Comparison of ENCODE assay signal across 30 cellular contexts in genomic region chr4:11451720-11452119, GRCh38. TPM values are rescaled to one million over a fixed set of nuclear protein-coding genes. Genes with fewer than 3 reads are reported as not detected.
"Had no signal": no experiment of that assay in that cellular context is flagged by ENCODE, and none has a peak within 500 bp of the region (broad histone marks: within the 10 kb centered on the region; RNA-seq: fewer than 3 reads in every experiment).

No MANE protein-coding gene starts in this region.

- H3K27me3 ChIP-seq: esophagus squamous epithelium, neutrophil, right atrium auricular region, sigmoid colon, testis, tibial artery had no signal

- H3K27ac Mint-ChIP-seq: effector memory CD8-positive, alpha-beta T cell; immature natural killer cell; mesothelial cell of epicardium; natural killer cell treated with Interleukin-12 subunit alpha and Interleukin-12 subunit beta and Interleukin-15 and Interleukin-18, amount 100 ng/mL, for 72 hours; progenitor cell of endocrine pancreas; stimulated activated effector memory CD8-positive, alpha-beta T cell treated with anti-CD3 and anti-CD28 coated beads, Interleukin-12 subunit alpha, Interleukin-12 subunit beta, amount 100 ng/mL, for 72 hours; type B pancreatic cell had no signal

- H3K27ac ChIP-seq: esophagus squamous epithelium, neutrophil, parathyroid adenoma, right atrium auricular region, sigmoid colon, testis, tibial artery had no signal

- H3K4me1 Mint-ChIP-seq: immature natural killer cell; mesothelial cell of epicardium; stimulated activated effector memory CD8-positive, alpha-beta T cell treated with anti-CD3 and anti-CD28 coated beads, Interleukin-12 subunit alpha, Interleukin-12 subunit beta, amount 100 ng/mL, for 72 hours had no signal

- ATAC-seq: effector memory CD8-positive, alpha-beta T cell; left lobe of liver; mucosa of descending colon; natural killer cell treated with Interleukin-12 subunit alpha and Interleukin-12 subunit beta and Interleukin-15 and Interleukin-18, amount 100 ng/mL, for 72 hours; stimulated activated effector memory CD8-positive, alpha-beta T cell treated with anti-CD3 and anti-CD28 coated beads, Interleukin-12 subunit alpha, Interleukin-12 subunit beta, amount 100 ng/mL, for 72 hours; stimulated activated naive CD8-positive, alpha-beta T cell treated with anti-CD3 and anti-CD28 coated beads, Interleukin-15, Interleukin-2, amounts not matched to agents 100 U/mL and 50 U/mL, for 24 hours had no signal

- DNase-seq: cerebellar nuclear complex; cortex of kidney; effector memory CD8-positive, alpha-beta T cell; esophagus squamous epithelium; hypothalamus; immature natural killer cell; islet precursor cell; mesenchymal stem cell; mucosa of descending colon; naive B cell; sigmoid colon; stimulated activated CD4-positive, alpha-beta T cell treated with anti-CD3 and anti-CD28 coated beads, Interleukin-2, amount 100 ng/mL, for 24 hours; stimulated activated CD4-positive, alpha-beta T cell treated with anti-CD3 and anti-CD28 coated beads, Interleukin-4, amount 100 ng/mL, for 24 hours; stimulated activated naive CD8-positive, alpha-beta T cell treated with anti-CD3 and anti-CD28 coated beads, Interleukin-15, Interleukin-2, amounts not matched to agents 100 U/mL and 50 U/mL, for 24 hours; substantia nigra; testis; tibial artery had no signal

- H3K4me3 ChIP-seq: esophagus squamous epithelium, lung, mucosa of descending colon, right atrium auricular region, sigmoid colon, testis, tibial artery had no signal

- H3K79me2 ChIP-seq: parathyroid adenoma had no signal

- H3K4me1 ChIP-seq: parathyroid adenoma, testis had no signal

- H3K36me3 Mint-ChIP-seq: mesothelial cell of epicardium; natural killer cell treated with Interleukin-12 subunit alpha and Interleukin-12 subunit beta and Interleukin-15 and Interleukin-18, amount 100 ng/mL, for 72 hours; stimulated activated effector memory CD8-positive, alpha-beta T cell treated with anti-CD3 and anti-CD28 coated beads, Interleukin-12 subunit alpha, Interleukin-12 subunit beta, amount 100 ng/mL, for 72 hours; type B pancreatic cell had no signal

- H2AFZ ChIP-seq: parathyroid adenoma had no signal

- FAIRE-seq: endometrium, frontal cortex had no signal

- H3K27me3 Mint-ChIP-seq: naive B cell, progenitor cell of endocrine pancreas, type B pancreatic cell had no signal

- H3K36me3 ChIP-seq: esophagus squamous epithelium, neutrophil, right atrium auricular region, sigmoid colon, tibial artery had no signal

- H3K9me3 Mint-ChIP-seq: effector memory CD8-positive, alpha-beta T cell; immature natural killer cell; natural killer cell treated with Interleukin-12 subunit alpha and Interleukin-12 subunit beta and Interleukin-15 and Interleukin-18, amount 100 ng/mL, for 72 hours; stimulated activated effector memory CD8-positive, alpha-beta T cell treated with anti-CD3 and anti-CD28 coated beads, Interleukin-12 subunit alpha, Interleukin-12 subunit beta, amount 100 ng/mL, for 72 hours; type B pancreatic cell had no signal

- H3K9ac ChIP-seq: parathyroid adenoma had no signal

- H3K9me3 ChIP-seq: esophagus squamous epithelium, mucosa of descending colon, neutrophil, right atrium auricular region, sigmoid colon, testis, tibial artery had no signal

- H3K4me3 Mint-ChIP-seq: effector memory CD8-positive, alpha-beta T cell; immature natural killer cell; mesothelial cell of epicardium; natural killer cell treated with Interleukin-12 subunit alpha and Interleukin-12 subunit beta and Interleukin-15 and Interleukin-18, amount 100 ng/mL, for 72 hours; neural crest cell; stimulated activated effector memory CD8-positive, alpha-beta T cell treated with anti-CD3 and anti-CD28 coated beads, Interleukin-12 subunit alpha, Interleukin-12 subunit beta, amount 100 ng/mL, for 72 hours; type B pancreatic cell had no signal

RNA-seq across cellular contexts. Expression of gene HS3ST1, which starts 23.0 kb away (rescaled TPM):
- total RNA-seq: natural killer cell treated with Interleukin-12 subunit alpha and Interleukin-12 subunit beta and Interleukin-15 and Interleukin-18, amount 100 ng/mL, for 72 hours had no signal
